Comparison of ENCODE assay signal across 13 cellular contexts in the genomic region with DNA sequence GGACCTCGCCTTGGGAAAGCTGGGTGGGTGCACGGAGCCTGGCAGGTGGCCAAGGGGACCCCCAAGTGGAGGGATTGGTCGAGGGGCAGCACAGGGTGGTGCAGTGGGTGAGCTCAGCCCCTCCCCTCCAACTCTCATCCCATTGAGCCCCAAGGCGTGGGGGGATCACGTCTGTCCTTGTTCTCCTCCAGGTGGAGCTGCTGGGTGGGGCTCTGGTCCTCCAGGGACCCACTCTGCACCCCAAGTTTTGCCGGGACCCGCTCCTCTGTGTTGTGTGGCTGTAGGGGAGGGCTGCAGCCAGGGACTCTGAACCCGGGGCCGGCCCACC. TPM values are rescaled to one million over a fixed set of nuclear protein-coding genes. Genes with fewer than 3 reads are reported as not detected.
A peak's percentile ranks its signal among the peaks of the same experiment; 100 is the strongest.
DNase-seq lines count a peak whose midpoint lies in the region; ATAC-seq and TF ChIP-seq lines count a peak whose summit lies in the region.
"Had no signal": no experiment of that assay in that cellular context is flagged by ENCODE, and none has a peak within 500 bp of the region (broad histone marks: within the 10 kb centered on the region; RNA-seq: fewer than 3 reads in every experiment).

No MANE protein-coding gene starts in this region.

- H3K27me3 ChIP-seq in HL-60 (ENCODE audit: insufficient read depth, poor library complexity, severe bottlenecking), result no peaks in the 10 kb centered on the region

- ATAC-seq in omental fat pad (ENCODE audit: low FRiP score) (peak; percentile 8), HG02938 (IDR thresholded peaks at IDR 0.05; ENCODE audit: unreplicated experiment) (no peak)

- no peak for DNase-seq in T-helper 2 cell treated with Interferon-gamma antibody and Interleukin-4, amounts not matched to agents 5 μg/mL and 100 μg/mL, for 36 hours (ENCODE audit: low spot score)
- DNase-seq in T-helper 2 cell (no peak), HL-60 (ENCODE audit: low read depth in 1 of 2, low spot score in 1 of 2) (no peak), chondrocyte (ENCODE audit: low spot score) (no peak), omental fat pad (ENCODE audit: low spot score) (no peak), NCI-H2227 (lab: John Stamatoyannopoulos, UW; ENCODE audit: unreplicated experiment) (no peak)
- no peak for DNase-seq in stimulated activated naive CD4-positive, alpha-beta T cell (lab: John Stamatoyannopoulos, UW)

- H3K27me3 Mint-ChIP-seq in T-helper 2 cell treated with Interferon-gamma antibody and Interleukin-4, amounts not matched to agents 5 μg/mL and 100 μg/mL, for 36 hours (ENCODE audit: low read depth), result no peaks in the 10 kb centered on the region
- H3K27me3 Mint-ChIP-seq in chondrocyte (ENCODE audit: low read depth), result no peaks in the 10 kb centered on the region

- peak overlapping the region; percentile 72 for H3K4me3 Mint-ChIP-seq in T-helper 2 cell treated with Interferon-gamma antibody and Interleukin-4, amounts not matched to agents 5 μg/mL and 100 μg/mL, for 36 hours
- H3K4me3 Mint-ChIP-seq in chondrocyte (ENCODE audit: unreplicated experiment), result no peak overlapping the region

- no peaks in the 10 kb centered on the region for H3K9me3 Mint-ChIP-seq in T-helper 2 cell treated with Interferon-gamma antibody and Interleukin-4, amounts not matched to agents 5 μg/mL and 100 μg/mL, for 36 hours
- H3K9me3 Mint-ChIP-seq in chondrocyte (ENCODE audit: low read depth), result no peaks in the 10 kb centered on the region

- TF ChIP-seq CTCF in HL-60 (IDR thresholded peaks at IDR 0.05; ENCODE audit: insufficient read depth, low read length) (no peak), chondrocyte (IDR thresholded peaks at IDR 0.05) (peak; percentile 71), omental fat pad (IDR thresholded peaks at IDR 0.05) (no peak)

- H3K4me1 Mint-ChIP-seq in T-helper 2 cell treated with Interferon-gamma antibody and Interleukin-4, amounts not matched to agents 5 μg/mL and 100 μg/mL, for 36 hours (ENCODE audit: low read depth), result peaks cover 24% of the 10 kb centered on the region
- H3K4me1 Mint-ChIP-seq in chondrocyte (ENCODE audit: low read depth), result no peaks in the 10 kb centered on the region

- no peaks in the 10 kb centered on the region for H3K36me3 Mint-ChIP-seq in T-helper 2 cell treated with Interferon-gamma antibody and Interleukin-4, amounts not matched to agents 5 μg/mL and 100 μg/mL, for 36 hours (ENCODE audit: low read depth)
- peaks cover 4% of the 10 kb centered on the region for H3K36me3 Mint-ChIP-seq in chondrocyte (ENCODE audit: low read depth)

- H3K27ac Mint-ChIP-seq in T-helper 2 cell treated with Interferon-gamma antibody and Interleukin-4, amounts not matched to agents 5 μg/mL and 100 μg/mL, for 36 hours, result peak overlapping the region; percentile 79
- no peak overlapping the region for H3K27ac Mint-ChIP-seq in chondrocyte (ENCODE audit: unreplicated experiment)

- H3K27ac ChIP-seq in HL-60 (replicated peaks), result peak overlapping the region; percentile 84
- H3K27ac ChIP-seq: thoracic aorta had no signal

- peak overlapping the region; percentile 25 for H3K4me3 ChIP-seq in HL-60 (replicated peaks; ENCODE audit: insufficient read depth, low read length)
- H3K4me3 ChIP-seq: thoracic aorta had no signal

RNA-seq across cellular contexts. Expression of gene FUT7, which starts 3.6 kb away (rescaled TPM):
- total RNA-seq in chondrocyte (not detected in 3 replicates), omental fat pad (1 to 10 TPM in 1 of 4 donors, under 1 TPM in 2, not detected in 1; 0.19 to 3.6 (median 0.31) TPM)
- total RNA-seq: astrocyte, lung microvascular endothelial cell, renal cortical epithelial cell, thoracic aorta had no signal

RNA-seq across cellular contexts. Expression of gene ABCA2, which starts 7.4 kb away (rescaled TPM):
- total RNA-seq in chondrocyte (55.3 to 62.4 TPM (median 59.1 TPM) in 3 replicates), omental fat pad (10 to 100 TPM; 15.4 to 31.5 (median 25.9) TPM)

RNA-seq across cellular contexts. Expression of gene NPDC1, which starts 10.5 kb away (rescaled TPM):
- total RNA-seq in chondrocyte, result 88.1 to 90.8 TPM (median 88.7 TPM) in 3 replicates
- 10 to 100 TPM; 37.2 to 70.5 (median 58.5) TPM for total RNA-seq in omental fat pad

RNA-seq across cellular contexts. Expression of gene ENTPD2, which starts 18.4 kb away (rescaled TPM):
- total RNA-seq in chondrocyte (0.15 TPM in 1 of 3 replicates, not detected in the others), omental fat pad (under 1 TPM in 3 of 4 donors, not detected in 1; 0.25 to 0.72 (median 0.28) TPM)
- total RNA-seq: activated CD8-positive, alpha-beta memory T cell treated with anti-CD3 and anti-CD28 coated beads for 36 hours; lung microvascular endothelial cell had no signal

RNA-seq across cellular contexts. Expression of gene SAPCD2, which starts 34.9 kb away (rescaled TPM):
- 0.87 to 3.2 TPM (median 2.5 TPM) in 3 replicates for total RNA-seq in chondrocyte
- 1 to 10 TPM in 1 of 4 donors, under 1 TPM in 2, not detected in 1; 0.13 to 1.8 (median 0.37) TPM for total RNA-seq in omental fat pad
